ENCODE assay signal across 1 cellular context in the genomic region with DNA sequence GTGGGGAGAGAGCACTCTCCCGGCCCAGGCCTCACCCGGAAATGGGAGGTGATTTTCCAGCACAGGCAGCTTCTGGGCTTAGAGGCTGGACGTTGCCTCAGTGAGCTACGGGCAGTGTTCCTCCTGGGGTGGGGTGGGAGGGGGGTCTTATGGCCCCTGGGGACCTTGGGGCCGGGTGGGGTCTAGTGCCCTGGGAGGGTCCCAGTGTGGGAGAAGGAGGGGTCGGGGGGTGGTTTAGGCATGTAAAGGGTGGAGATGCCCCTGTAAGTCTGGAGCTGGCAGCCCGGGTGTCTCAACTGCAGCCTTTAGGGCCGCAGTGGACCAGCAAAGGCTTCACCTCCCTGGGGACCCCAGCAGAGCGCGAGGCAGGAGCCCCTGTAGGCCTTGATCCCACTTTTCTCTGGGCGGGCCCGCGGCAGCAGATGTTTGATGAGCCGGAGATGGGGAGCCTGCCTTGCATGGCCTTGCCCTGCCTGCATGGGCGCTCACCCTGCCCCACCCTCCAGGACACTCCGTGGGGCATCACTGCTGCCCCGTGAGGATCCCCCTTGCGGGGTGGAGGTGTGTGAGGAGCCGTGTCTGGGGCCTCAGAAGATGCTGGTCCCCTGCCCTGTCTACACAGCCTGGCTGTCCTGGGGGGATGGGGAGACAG.
TF ChIP-seq lines count a peak whose summit lies in the region.

No MANE protein-coding gene starts in this region.

TF ChIP-seq in HepG2, 621 proteins besides CTCF, POLR2A, EP300 and RAD21:
- TF ChIP-seq STAT6 (CRISPR knock-in tag; IDR thresholded peaks at IDR 0.05; ENCODE audit: borderline replicate concordance) = no peak
